In genomic region chr3:62249855-62250543, GRCh38 we compare ENCODE assay signal across 32 cellular contexts.
"Had no signal": no experiment of that assay in that cellular context is flagged by ENCODE, and none has a peak within 500 bp of the region (broad histone marks: within the 10 kb centered on the region; RNA-seq: fewer than 3 reads in every experiment).

No MANE protein-coding gene starts in this region.

- H3K4me1 ChIP-seq: ascending aorta had no signal

- H3K27ac Mint-ChIP-seq: activated CD4-positive, alpha-beta T cell treated with anti-CD3 and anti-CD28 coated beads for 36 hours; activated CD4-positive, alpha-beta T cell treated with anti-CD3 and anti-CD28 coated beads, Interleukin-2, amount 10 ng/mL, durations not matched to agents 7 days and 5 days; activated CD8-positive, alpha-beta T cell treated with anti-CD3 and anti-CD28 coated beads, Interleukin-2, amount 10 ng/mL, durations not matched to agents 7 days and 5 days; activated naive CD4-positive, alpha-beta T cell treated with anti-CD3 and anti-CD28 coated beads, Interleukin-2, amount 50 U/mL, for 24 hours; activated naive CD8-positive, alpha-beta T cell treated with anti-CD3 and anti-CD28 coated beads, Interleukin-2, amount 10 ng/mL, durations not matched to agents 7 days and 5 days; activated T-cell treated with anti-CD3 and anti-CD28 coated beads, Interleukin-2, amount 50 U/mL, for 24 hours; activated T-helper 2 cell treated with anti-CD3 and anti-CD28 coated beads, Interferon-gamma antibody, Interleukin-2, Interleukin-4, amounts not matched to agents 10 μg/mL and 5 μg/mL and 100 μg/mL, durations not matched to agents 14 hours and 24 hours and 36 hours; T-helper 1 cell treated with Interleukin-12 subunit alpha and Interleukin-12 subunit beta and Interleukin-4 antibody, amounts not matched to agents 30 μg/mL and 1 μg/mL, for 36 hours; T-helper 2 cell treated with Interferon-gamma antibody and Interleukin-4, amounts not matched to agents 5 μg/mL and 100 μg/mL, for 36 hours had no signal

- H3K36me3 ChIP-seq: ascending aorta, cardiac muscle cell had no signal

- DNase-seq: activated CD4-positive, alpha-beta T cell treated with anti-CD3 and anti-CD28 coated beads for 36 hours; activated CD4-positive, alpha-beta T cell treated with anti-CD3 and anti-CD28 coated beads, Interleukin-2, amount 10 ng/mL, durations not matched to agents 7 days and 5 days; activated CD4-positive, alpha-beta T cell treated with anti-CD3 and anti-CD28 coated beads, Interleukin-2, amount 50 U/mL, for 48 hours; activated CD8-positive, alpha-beta T cell treated with anti-CD3 and anti-CD28 coated beads, Interleukin-2, amount 10 ng/mL, durations not matched to agents 7 days and 5 days; activated gamma-delta T cell; activated naive CD4-positive, alpha-beta T cell treated with Interleukin-2 at 50 U/mL for 16 hours; activated naive CD8-positive, alpha-beta T cell treated with anti-CD3 and anti-CD28 coated beads, Interleukin-2, amount 10 ng/mL, durations not matched to agents 7 days and 5 days; activated T-cell treated with anti-CD3 and anti-CD28 coated beads, Interleukin-2, amount 50 U/mL, for 24 hours; amygdala; NCI-H1092 treated with DMSO at 0.1 percent for 48 hours; NCI-H1417; NCI-H146; NCI-H187 treated with DMSO at 0.1 percent for 48 hours; NCI-H2081; NCI-H2171 treated with DMSO at 0.1 percent for 48 hours; NCI-H226; NCI-H524 treated with DMSO at 0.1 percent for 48 hours; NK-92 treated with Interleukin-12 subunit alpha and Interleukin-12 subunit beta, amount 100 ng/mL, for 24 hours; PC-9; SIG-M5 had no signal

- FAIRE-seq: RCC 7860, TTC549 had no signal

- H3K9me3 ChIP-seq: ascending aorta had no signal

- H3K4me1 Mint-ChIP-seq: activated CD4-positive, alpha-beta T cell treated with anti-CD3 and anti-CD28 coated beads for 36 hours; activated CD4-positive, alpha-beta T cell treated with anti-CD3 and anti-CD28 coated beads, Interleukin-2, amount 10 ng/mL, durations not matched to agents 7 days and 5 days; activated naive CD4-positive, alpha-beta T cell treated with anti-CD3 and anti-CD28 coated beads, Interleukin-2, amount 50 U/mL, for 24 hours; activated naive CD8-positive, alpha-beta T cell treated with anti-CD3 and anti-CD28 coated beads, Interleukin-2, amount 10 ng/mL, durations not matched to agents 7 days and 5 days; central memory CD8-positive, alpha-beta T cell had no signal

- H3K27me3 Mint-ChIP-seq: central memory CD8-positive, alpha-beta T cell had no signal

- H3K4me3 Mint-ChIP-seq: activated CD4-positive, alpha-beta T cell treated with anti-CD3 and anti-CD28 coated beads for 36 hours; activated CD4-positive, alpha-beta T cell treated with anti-CD3 and anti-CD28 coated beads, Interleukin-2, amount 10 ng/mL, durations not matched to agents 7 days and 5 days; activated CD8-positive, alpha-beta T cell treated with anti-CD3 and anti-CD28 coated beads, Interleukin-2, amount 10 ng/mL, durations not matched to agents 7 days and 5 days; activated naive CD4-positive, alpha-beta T cell treated with anti-CD3 and anti-CD28 coated beads, Interleukin-2, amount 50 U/mL, for 24 hours; activated naive CD8-positive, alpha-beta T cell treated with anti-CD3 and anti-CD28 coated beads, Interleukin-2, amount 10 ng/mL, durations not matched to agents 7 days and 5 days; activated T-cell treated with anti-CD3 and anti-CD28 coated beads, Interleukin-2, amount 50 U/mL, for 24 hours; central memory CD8-positive, alpha-beta T cell; T-helper 1 cell treated with Interleukin-12 subunit alpha and Interleukin-12 subunit beta and Interleukin-4 antibody, amounts not matched to agents 30 μg/mL and 1 μg/mL, for 36 hours; T-helper 2 cell treated with Interferon-gamma antibody and Interleukin-4, amounts not matched to agents 5 μg/mL and 100 μg/mL, for 36 hours had no signal

- ATAC-seq: activated CD4-positive, alpha-beta T cell treated with anti-CD3 and anti-CD28 coated beads for 36 hours; activated CD4-positive, CD25-positive, alpha-beta regulatory T cell treated with anti-CD3 and anti-CD28 coated beads, Interleukin-2, amount 50 U/mL, for 24 hours; activated CD8-positive, alpha-beta T cell treated with anti-CD3 and anti-CD28 coated beads, Interleukin-2, amount 10 ng/mL, durations not matched to agents 7 days and 5 days had no signal

- H3K9me3 Mint-ChIP-seq: activated CD4-positive, alpha-beta T cell treated with anti-CD3 and anti-CD28 coated beads, Interleukin-2, amount 10 ng/mL, durations not matched to agents 7 days and 5 days; activated naive CD4-positive, alpha-beta T cell treated with anti-CD3 and anti-CD28 coated beads, Interleukin-2, amount 50 U/mL, for 24 hours; activated naive CD8-positive, alpha-beta T cell treated with anti-CD3 and anti-CD28 coated beads, Interleukin-2, amount 10 ng/mL, durations not matched to agents 7 days and 5 days; activated T-cell treated with anti-CD3 and anti-CD28 coated beads, Interleukin-2, amount 50 U/mL, for 24 hours; activated T-helper 2 cell treated with anti-CD3 and anti-CD28 coated beads, Interferon-gamma antibody, Interleukin-2, Interleukin-4, amounts not matched to agents 10 μg/mL and 5 μg/mL and 100 μg/mL, durations not matched to agents 14 hours and 24 hours and 36 hours; central memory CD8-positive, alpha-beta T cell; T-helper 1 cell treated with Interleukin-12 subunit alpha and Interleukin-12 subunit beta and Interleukin-4 antibody, amounts not matched to agents 30 μg/mL and 1 μg/mL, for 36 hours; T-helper 2 cell treated with Interferon-gamma antibody and Interleukin-4, amounts not matched to agents 5 μg/mL and 100 μg/mL, for 36 hours had no signal

- H3K27ac ChIP-seq: ascending aorta, KMS-11, PC-9, RWPE1 had no signal

- H3K36me3 Mint-ChIP-seq: activated naive CD4-positive, alpha-beta T cell treated with anti-CD3 and anti-CD28 coated beads, Interleukin-2, amount 50 U/mL, for 24 hours; activated naive CD8-positive, alpha-beta T cell treated with anti-CD3 and anti-CD28 coated beads, Interleukin-2, amount 10 ng/mL, durations not matched to agents 7 days and 5 days had no signal

- H3K27me3 ChIP-seq: ascending aorta, cardiac muscle cell had no signal

- H3K4me3 ChIP-seq: ascending aorta, cardiac muscle cell, PC-9 had no signal
